Comparison of ENCODE assay signal across 24 cellular contexts in the genomic region with DNA sequence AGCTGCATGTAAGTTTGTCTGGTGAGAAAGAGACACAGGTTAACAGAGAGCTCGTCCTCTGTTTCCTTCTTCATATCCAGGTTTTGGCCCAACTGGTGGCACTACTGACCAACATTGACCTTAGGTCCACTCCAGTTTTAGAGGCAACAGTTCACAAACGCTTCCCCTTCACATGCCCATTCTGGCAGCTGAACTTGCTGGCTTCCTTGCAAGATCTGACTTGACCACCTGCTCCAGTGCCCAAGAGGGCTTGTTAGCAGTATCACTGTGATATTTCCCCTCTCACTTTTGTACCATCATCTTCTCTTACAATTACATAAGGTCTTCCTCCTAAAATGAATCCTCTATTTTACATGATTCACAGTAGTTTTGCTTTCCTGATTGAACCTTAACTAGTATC.
DNase-seq lines count a peak whose midpoint lies in the region; ATAC-seq, FAIRE-seq and TF ChIP-seq lines count a peak whose summit lies in the region.
"Had no signal": no experiment of that assay in that cellular context is flagged by ENCODE, and none has a peak within 500 bp of the region (broad histone marks: within the 10 kb centered on the region; RNA-seq: fewer than 3 reads in every experiment).

No MANE protein-coding gene starts in this region.

- H2AFZ ChIP-seq in H1 (ENCODE audit: low read length) (peak overlapping the region; percentile 53; the same call in 1 of the 2 replicates), GM23248 (no peak overlapping the region)

- TF ChIP-seq POLR2A in H1 (IDR thresholded peaks at IDR 0.05; ENCODE audit: control extremely low read depth in 1 of 2, low read depth in 2 of 2, low read length in 2 of 2) (no peak), upper lobe of left lung (IDR thresholded peaks at IDR 0.05) (no peak)

- POLR2A ChIA-PET in H1 (lab: Charles Lee; ENCODE audit: partially characterized antibody): no interaction called here

- in situ Hi-C loops in GM23248 (cut with MboI): no loop called here

- H3K9me2 ChIP-seq in GM23248 (ENCODE audit: insufficient read depth): no peaks in the 10 kb centered on the region

- FAIRE-seq in bronchial epithelial cell (lab: Jason Lieb, UNC) (peak; percentile 18), H1 (lab: Jason Lieb, UNC) (no peak)
- FAIRE-seq: A204.1, GM12878, GM12892, GM18507 had no signal

- H4K5ac ChIP-seq in H1 (ENCODE audit: insufficient read length, low read depth, low read length): no peak overlapping the region

- TF ChIP-seq EP300 in H1 (IDR thresholded peaks at IDR 0.05; ENCODE audit: borderline replicate concordance in 1 of 2, low read depth in 2 of 2, low read length in 2 of 2) (no peak), upper lobe of left lung (IDR thresholded peaks at IDR 0.05) (no peak)

- no peak for ATAC-seq in upper lobe of left lung (ENCODE audit: low FRiP score in 2 of 2)
- ATAC-seq: GM12878 had no signal

- DNase-seq in bronchial epithelial cell (ENCODE audit: low read depth) (no peak), cerebellar nuclear complex (lab: John Stamatoyannopoulos, UW) (peak; percentile 4 to 8), H1 (ENCODE audit: low read depth in 1 of 2, low spot score in 2 of 2) (no peak), EL (no peak), GM23248 (no peak), upper lobe of left lung (no peak)
- DNase-seq: 8988T; ACHN; BE2C; CD4-positive, alpha-beta memory T cell; CD4-positive, CD25-positive, alpha-beta regulatory T cell; CD8-positive, alpha-beta memory T cell; COR-L47; DMS 273 treated with DMSO at 0.1 percent for 48 hours; DMS153; DMS53; DMS79; DND-41; GDM1 had no signal

- no peak overlapping the region for H4K91ac ChIP-seq in H1 (replicated peaks; ENCODE audit: insufficient read length, low read length)

- WGBS in H1 (ENCODE audit: extremely low coverage in 1 of 2, insufficient coverage in 1 of 2, insufficient read length in 1 of 2, insufficient replicate concordance in 2 of 2, low coverage in 1 of 2, low lambda C conversion rate in 2 of 2, missing lambda C conversion rate in 1 of 2), 2 experiments: 90% methylated on average over 2 of the region's 2 CpGs; no CpG with 5 or more reads in 1 of the 2 experiments
- WGBS in GM23248 (ENCODE audit: low coverage in 1 of 2, low lambda C conversion rate in 2 of 2, missing lambda C conversion rate in 2 of 2), 2 experiments: 50 to 51% methylated on average over 2 of the region's 2 CpGs
- 78 to 85% methylated on average over 2 of the region's 2 CpGs for WGBS in upper lobe of left lung, 2 donors

- no peak overlapping the region for H2BK5ac ChIP-seq in H1 (ENCODE audit: low read depth, low read length)

- H3K4me1 ChIP-seq in H1 (replicated peaks in 1 of 4; ENCODE audit: control insufficient read depth in 3 of 4, insufficient read depth in 4 of 4, low read length in 3 of 4): no peaks in the 10 kb centered on the region
- H3K4me1 ChIP-seq in GM23248 (ENCODE audit: insufficient read depth): no peaks in the 10 kb centered on the region
- H3K4me1 ChIP-seq in upper lobe of left lung: no peaks in the 10 kb centered on the region
- H3K4me1 ChIP-seq: BE2C, BLaER1 had no signal

- H3K23ac ChIP-seq in H1 (ENCODE audit: insufficient read length): no peak overlapping the region

- TF ChIP-seq RAD21 in H1 (IDR thresholded peaks at IDR 0.05 in 1 of 2, conservative IDR thresholded peaks at IDR 0.05 in 1 of 2; ENCODE audit: low read depth in 2 of 2, low read length in 2 of 2): no peak

- H2BK12ac ChIP-seq in H1 (ENCODE audit: low read depth, low read length): no peak overlapping the region

- H2BK15ac ChIP-seq in H1 (ENCODE audit: low read length): no peak overlapping the region

- no peak overlapping the region for H3K56ac ChIP-seq in H1 (replicated peaks; ENCODE audit: insufficient read length, low read depth, low read length)

- no peak overlapping the region for H3K4ac ChIP-seq in H1 (replicated peaks; ENCODE audit: insufficient read length, low read depth, low read length)

- H3K9ac ChIP-seq in H1 (replicated peaks in 1 of 4; ENCODE audit: extremely low read depth in 1 of 4, low read depth in 3 of 4, low read length in 3 of 4) (no peak overlapping the region), GM23248 (no peak overlapping the region)
- H3K9ac ChIP-seq: BLaER1 had no signal

- H3K79me1 ChIP-seq in H1 (ENCODE audit: low read depth, low read length): no peaks in the 10 kb centered on the region

- H3K27me3 ChIP-seq in bronchial epithelial cell (ENCODE audit: control insufficient read depth, insufficient read depth, low read length) (no peaks in the 10 kb centered on the region), H1 (replicated peaks in 1 of 4; ENCODE audit: control insufficient read depth in 3 of 4, extremely low read depth in 1 of 4, insufficient read depth in 3 of 4, low read length in 3 of 4) (no peaks in the 10 kb centered on the region), GM23248 (replicated peaks; ENCODE audit: insufficient read depth) (no peaks in the 10 kb centered on the region), upper lobe of left lung (no peaks in the 10 kb centered on the region)
- H3K27me3 ChIP-seq: BE2C, BLaER1 had no signal

- no peaks in the 10 kb centered on the region for H3K23me2 ChIP-seq in H1 (ENCODE audit: low read depth, low read length)

- TF ChIP-seq CTCF in bronchial epithelial cell (IDR thresholded peaks at IDR 0.05; ENCODE audit: insufficient read depth, low read length, severe bottlenecking) (no peak), H1 (IDR thresholded peaks at IDR 0.05; ENCODE audit: control extremely low read depth in 1 of 3, insufficient read depth in 1 of 3, low read depth in 1 of 3, low read length in 3 of 3) (no peak), upper lobe of left lung (IDR thresholded peaks at IDR 0.05) (no peak)

- no peaks in the 10 kb centered on the region for H4K20me1 ChIP-seq in H1 (replicated peaks in 1 of 2; ENCODE audit: control insufficient read depth in 1 of 2, insufficient read depth in 2 of 2, low read length in 2 of 2)
- H4K20me1 ChIP-seq in GM23248 (ENCODE audit: insufficient read depth): no peaks in the 10 kb centered on the region
- H4K20me1 ChIP-seq: BLaER1 had no signal

- H2BK120ac ChIP-seq in H1 (replicated peaks; ENCODE audit: low read depth, low read length): no peak overlapping the region

- H2BK20ac ChIP-seq in H1 (ENCODE audit: low read length): no peak overlapping the region

- H2AK5ac ChIP-seq in H1 (ENCODE audit: low read depth, low read length): no peak overlapping the region

- CTCF ChIA-PET in H1 (lab: Charles Lee; ENCODE audit: partially characterized antibody): no interaction called here

- H3K18ac ChIP-seq in H1 (ENCODE audit: extremely low read depth, low read length): no peak overlapping the region

- no peak overlapping the region for H4K8ac ChIP-seq in H1 (ENCODE audit: extremely low read depth, insufficient read depth, low read length)

- H3K79me2 ChIP-seq in H1 (ENCODE audit: control insufficient read depth in 1 of 2, insufficient read depth in 2 of 2, low read length in 2 of 2) (no peaks in the 10 kb centered on the region), GM23248 (ENCODE audit: insufficient read depth) (no peaks in the 10 kb centered on the region)

- no peaks in the 10 kb centered on the region for H3F3A ChIP-seq in GM23248 (ENCODE audit: insufficient read depth)

- H3K27ac ChIP-seq in H1 (ENCODE audit: low read depth, low read length) (no peak overlapping the region), GM23248 (no peak overlapping the region), upper lobe of left lung (no peak overlapping the region)
- H3K27ac ChIP-seq: BLaER1 had no signal

- no peak overlapping the region for H3K4me3 ChIP-seq in bronchial epithelial cell (ENCODE audit: low read depth, low read length)
- H3K4me3 ChIP-seq in H1 (ENCODE audit: extremely low read depth in 1 of 4, insufficient read depth in 2 of 4, low read depth in 3 of 4, low read length in 4 of 4): no peak overlapping the region
- no peak overlapping the region for H3K4me3 ChIP-seq in GM23248
- no peak overlapping the region for H3K4me3 ChIP-seq in upper lobe of left lung
- H3K4me3 ChIP-seq: BLaER1, GM12878 had no signal

- H3K9me3 ChIP-seq in H1 (ENCODE audit: insufficient read depth in 2 of 2, low read depth in 1 of 2, low read length in 1 of 2): no peaks in the 10 kb centered on the region
- H3K9me3 ChIP-seq in GM23248 (ENCODE audit: low read depth): no peaks in the 10 kb centered on the region
- H3K9me3 ChIP-seq in upper lobe of left lung: no peaks in the 10 kb centered on the region
- H3K9me3 ChIP-seq: BE2C, BLaER1 had no signal

- H3K36me3 ChIP-seq in bronchial epithelial cell (ENCODE audit: control insufficient read depth, insufficient read depth, low read length) (no peaks in the 10 kb centered on the region), H1 (ENCODE audit: control insufficient read depth in 2 of 4, insufficient read depth in 4 of 4, low read length in 3 of 4) (no peaks in the 10 kb centered on the region), GM23248 (ENCODE audit: low read depth) (no peaks in the 10 kb centered on the region), upper lobe of left lung (no peaks in the 10 kb centered on the region)
- H3K36me3 ChIP-seq: BE2C, BLaER1 had no signal

- no peak overlapping the region for H3K14ac ChIP-seq in H1 (ENCODE audit: insufficient read length)

- H3K4me2 ChIP-seq in H1 (ENCODE audit: insufficient read depth in 1 of 2, low read depth in 2 of 2, low read length in 2 of 2) (no peak overlapping the region), GM23248 (ENCODE audit: unreplicated experiment) (no peak overlapping the region)
- H3K4me2 ChIP-seq: BLaER1 had no signal

TF ChIP-seq in H1, 55 proteins besides CTCF, POLR2A, EP300 and RAD21 (continues in another document):
- no peak for TF ChIP-seq CHD2 (IDR thresholded peaks at IDR 0.05; ENCODE audit: low read length)
- TF ChIP-seq NANOG (IDR thresholded peaks at IDR 0.05; ENCODE audit: insufficient read depth, low read depth, low read length, poor library complexity, severe bottlenecking): no peak
- TF ChIP-seq SIX5 (IDR thresholded peaks at IDR 0.05; ENCODE audit: low read depth, low read length): no peak
- TF ChIP-seq SP4 (IDR thresholded peaks at IDR 0.05; ENCODE audit: low read length): no peak
- no peak for TF ChIP-seq TAF1 (IDR thresholded peaks at IDR 0.05; ENCODE audit: low read depth, low read length)
- no peak for TF ChIP-seq CREB1 (IDR thresholded peaks at IDR 0.05)
- no peak for TF ChIP-seq KDM5A (IDR thresholded peaks at IDR 0.05; ENCODE audit: low read length)
- no peak for TF ChIP-seq SUZ12 (IDR thresholded peaks at IDR 0.05; ENCODE audit: low read length)
- TF ChIP-seq CTBP2 (IDR thresholded peaks at IDR 0.05; ENCODE audit: borderline replicate concordance, insufficient read depth, insufficient read length, low read length): no peak
- TF ChIP-seq YY1 (IDR thresholded peaks at IDR 0.05; ENCODE audit: low read depth, low read length): no peak
- TF ChIP-seq RBBP5 (IDR thresholded peaks at IDR 0.05; ENCODE audit: borderline replicate concordance, low read depth, low read length): no peak
- TF ChIP-seq CBX5 (IDR thresholded peaks at IDR 0.05; ENCODE audit: low read depth, low read length): no peak
- TF ChIP-seq BCL11A (IDR thresholded peaks at IDR 0.05; ENCODE audit: low read depth in 2 of 2, low read length in 2 of 2): no peak
- TF ChIP-seq CEBPB (IDR thresholded peaks at IDR 0.05; ENCODE audit: low read depth, low read length): no peak
- no peak for TF ChIP-seq ASH2L (IDR thresholded peaks at IDR 0.05; ENCODE audit: low read length)

Comparison
In these comparisons a context has a peak if more than half of its experiments do, and no peak if none do; other contexts are left out.
1. DNase-seq: peak in cerebellar nuclear complex (2 of 2); none in bronchial epithelial cell (single experiment), H1 (0 of 2), EL (single experiment), GM23248 (single experiment) and upper lobe of left lung (0 of 2).